1 cellular context compared by ENCODE assay signal in genomic region chr5:91383027-91383955, GRCh38.
TF ChIP-seq lines count a peak whose summit lies in the region.

TSS of gene ARRDC3 (minus strand) at chr5:91383317. CDS start at chr5:91383092, 225 bp downstream.

TF ChIP-seq in HepG2, 621 proteins besides CTCF, POLR2A, EP300 and RAD21 (continued from another document and continues in another):
- TF ChIP-seq, protein P1, sequence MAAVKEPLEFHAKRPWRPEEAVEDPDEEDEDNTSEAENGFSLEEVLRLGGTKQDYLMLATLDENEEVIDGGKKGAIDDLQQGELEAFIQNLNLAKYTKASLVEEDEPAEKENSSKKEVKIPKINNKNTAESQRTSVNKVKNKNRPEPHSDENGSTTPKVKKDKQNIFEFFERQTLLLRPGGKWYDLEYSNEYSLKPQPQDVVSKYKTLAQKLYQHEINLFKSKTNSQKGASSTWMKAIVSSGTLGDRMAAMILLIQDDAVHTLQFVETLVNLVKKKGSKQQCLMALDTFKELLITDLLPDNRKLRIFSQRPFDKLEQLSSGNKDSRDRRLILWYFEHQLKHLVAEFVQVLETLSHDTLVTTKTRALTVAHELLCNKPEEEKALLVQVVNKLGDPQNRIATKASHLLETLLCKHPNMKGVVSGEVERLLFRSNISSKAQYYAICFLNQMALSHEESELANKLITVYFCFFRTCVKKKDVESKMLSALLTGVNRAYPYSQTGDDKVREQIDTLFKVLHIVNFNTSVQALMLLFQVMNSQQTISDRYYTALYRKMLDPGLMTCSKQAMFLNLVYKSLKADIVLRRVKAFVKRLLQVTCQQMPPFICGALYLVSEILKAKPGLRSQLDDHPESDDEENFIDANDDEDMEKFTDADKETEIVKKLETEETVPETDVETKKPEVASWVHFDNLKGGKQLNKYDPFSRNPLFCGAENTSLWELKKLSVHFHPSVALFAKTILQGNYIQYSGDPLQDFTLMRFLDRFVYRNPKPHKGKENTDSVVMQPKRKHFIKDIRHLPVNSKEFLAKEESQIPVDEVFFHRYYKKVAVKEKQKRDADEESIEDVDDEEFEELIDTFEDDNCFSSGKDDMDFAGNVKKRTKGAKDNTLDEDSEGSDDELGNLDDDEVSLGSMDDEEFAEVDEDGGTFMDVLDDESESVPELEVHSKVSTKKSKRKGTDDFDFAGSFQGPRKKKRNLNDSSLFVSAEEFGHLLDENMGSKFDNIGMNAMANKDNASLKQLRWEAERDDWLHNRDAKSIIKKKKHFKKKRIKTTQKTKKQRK (IDR thresholded peaks at IDR 0.05; ENCODE audit: low read length), result no peak
- peak; percentile 65; the same call in 1 of the 2 replicates for TF ChIP-seq HOXA3 (CRISPR knock-in tag; IDR thresholded peaks at IDR 0.05)
- TF ChIP-seq DNMT1 (CRISPR knock-in tag; IDR thresholded peaks at IDR 0.05), result no peak
- TF ChIP-seq, protein P2, sequence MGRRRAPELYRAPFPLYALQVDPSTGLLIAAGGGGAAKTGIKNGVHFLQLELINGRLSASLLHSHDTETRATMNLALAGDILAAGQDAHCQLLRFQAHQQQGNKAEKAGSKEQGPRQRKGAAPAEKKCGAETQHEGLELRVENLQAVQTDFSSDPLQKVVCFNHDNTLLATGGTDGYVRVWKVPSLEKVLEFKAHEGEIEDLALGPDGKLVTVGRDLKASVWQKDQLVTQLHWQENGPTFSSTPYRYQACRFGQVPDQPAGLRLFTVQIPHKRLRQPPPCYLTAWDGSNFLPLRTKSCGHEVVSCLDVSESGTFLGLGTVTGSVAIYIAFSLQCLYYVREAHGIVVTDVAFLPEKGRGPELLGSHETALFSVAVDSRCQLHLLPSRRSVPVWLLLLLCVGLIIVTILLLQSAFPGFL (CRISPR knock-in tag; IDR thresholded peaks at IDR 0.05), result no peak
- TF ChIP-seq, protein P3, sequence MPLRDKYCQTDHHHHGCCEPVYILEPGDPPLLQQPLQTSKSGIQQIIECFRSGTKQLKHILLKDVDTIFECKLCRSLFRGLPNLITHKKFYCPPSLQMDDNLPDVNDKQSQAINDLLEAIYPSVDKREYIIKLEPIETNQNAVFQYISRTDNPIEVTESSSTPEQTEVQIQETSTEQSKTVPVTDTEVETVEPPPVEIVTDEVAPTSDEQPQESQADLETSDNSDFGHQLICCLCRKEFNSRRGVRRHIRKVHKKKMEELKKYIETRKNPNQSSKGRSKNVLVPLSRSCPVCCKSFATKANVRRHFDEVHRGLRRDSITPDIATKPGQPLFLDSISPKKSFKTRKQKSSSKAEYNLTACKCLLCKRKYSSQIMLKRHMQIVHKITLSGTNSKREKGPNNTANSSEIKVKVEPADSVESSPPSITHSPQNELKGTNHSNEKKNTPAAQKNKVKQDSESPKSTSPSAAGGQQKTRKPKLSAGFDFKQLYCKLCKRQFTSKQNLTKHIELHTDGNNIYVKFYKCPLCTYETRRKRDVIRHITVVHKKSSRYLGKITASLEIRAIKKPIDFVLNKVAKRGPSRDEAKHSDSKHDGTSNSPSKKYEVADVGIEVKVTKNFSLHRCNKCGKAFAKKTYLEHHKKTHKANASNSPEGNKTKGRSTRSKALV (CRISPR knock-in tag; IDR thresholded peaks at IDR 0.05), result no peak; the same call in 1 of the 2 replicates
- no peak for TF ChIP-seq ZNF780A (CRISPR knock-in tag; IDR thresholded peaks at IDR 0.05)
- no peak for TF ChIP-seq ARID5B (CRISPR knock-in tag; IDR thresholded peaks at IDR 0.05)
- TF ChIP-seq, protein P4, sequence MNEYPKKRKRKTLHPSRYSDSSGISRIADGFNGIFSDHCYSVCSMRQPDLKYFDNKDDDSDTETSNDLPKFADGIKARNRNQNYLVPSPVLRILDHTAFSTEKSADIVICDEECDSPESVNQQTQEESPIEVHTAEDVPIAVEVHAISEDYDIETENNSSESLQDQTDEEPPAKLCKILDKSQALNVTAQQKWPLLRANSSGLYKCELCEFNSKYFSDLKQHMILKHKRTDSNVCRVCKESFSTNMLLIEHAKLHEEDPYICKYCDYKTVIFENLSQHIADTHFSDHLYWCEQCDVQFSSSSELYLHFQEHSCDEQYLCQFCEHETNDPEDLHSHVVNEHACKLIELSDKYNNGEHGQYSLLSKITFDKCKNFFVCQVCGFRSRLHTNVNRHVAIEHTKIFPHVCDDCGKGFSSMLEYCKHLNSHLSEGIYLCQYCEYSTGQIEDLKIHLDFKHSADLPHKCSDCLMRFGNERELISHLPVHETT (CRISPR knock-in tag; conservative IDR thresholded peaks at IDR 0.05), result no peak
- no peak for TF ChIP-seq CBX5 (CRISPR knock-in tag; IDR thresholded peaks at IDR 0.05; ENCODE audit: borderline replicate concordance)
- TF ChIP-seq SAP130 (CRISPR knock-in tag; IDR thresholded peaks at IDR 0.05; ENCODE audit: low read depth), result peak; percentile 92
- TF ChIP-seq PRMT3 (CRISPR knock-in tag; IDR thresholded peaks at IDR 0.05; ENCODE audit: borderline replicate concordance, low read depth), result 0 out of 2 replicates have a peak, but pooled peaks have one; percentile 29
- TF ChIP-seq TBX2 (CRISPR knock-in tag; IDR thresholded peaks at IDR 0.05; ENCODE audit: borderline replicate concordance), result peak; percentile 69
- TF ChIP-seq SETDB1 (CRISPR knock-in tag; IDR thresholded peaks at IDR 0.05; ENCODE audit: borderline replicate concordance), result no peak
- no peak for TF ChIP-seq ZFP37 (CRISPR knock-in tag; IDR thresholded peaks at IDR 0.05; ENCODE audit: borderline replicate concordance)
- no peak for TF ChIP-seq ZNF142 (CRISPR knock-in tag; IDR thresholded peaks at IDR 0.05)
- TF ChIP-seq ZNF672 (CRISPR knock-in tag; IDR thresholded peaks at IDR 0.05), result no peak
- no peak for TF ChIP-seq BRCA1 (CRISPR knock-in tag; IDR thresholded peaks at IDR 0.05)
- no peak; the same call in 1 of the 2 replicates for TF ChIP-seq POGK (CRISPR knock-in tag; conservative IDR thresholded peaks at IDR 0.05)
- TF ChIP-seq, protein P5, sequence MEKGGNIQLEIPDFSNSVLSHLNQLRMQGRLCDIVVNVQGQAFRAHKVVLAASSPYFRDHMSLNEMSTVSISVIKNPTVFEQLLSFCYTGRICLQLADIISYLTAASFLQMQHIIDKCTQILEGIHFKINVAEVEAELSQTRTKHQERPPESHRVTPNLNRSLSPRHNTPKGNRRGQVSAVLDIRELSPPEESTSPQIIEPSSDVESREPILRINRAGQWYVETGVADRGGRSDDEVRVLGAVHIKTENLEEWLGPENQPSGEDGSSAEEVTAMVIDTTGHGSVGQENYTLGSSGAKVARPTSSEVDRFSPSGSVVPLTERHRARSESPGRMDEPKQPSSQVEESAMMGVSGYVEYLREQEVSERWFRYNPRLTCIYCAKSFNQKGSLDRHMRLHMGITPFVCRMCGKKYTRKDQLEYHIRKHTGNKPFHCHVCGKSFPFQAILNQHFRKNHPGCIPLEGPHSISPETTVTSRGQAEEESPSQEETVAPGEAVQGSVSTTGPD (CRISPR knock-in tag; IDR thresholded peaks at IDR 0.05), result no peak
- TF ChIP-seq ZNF484 (CRISPR knock-in tag; IDR thresholded peaks at IDR 0.05; ENCODE audit: borderline replicate concordance, low read depth), result no peak
- no peak for TF ChIP-seq TRIM24 (CRISPR knock-in tag; IDR thresholded peaks at IDR 0.05)
- TF ChIP-seq ATM (IDR thresholded peaks at IDR 0.05; ENCODE audit: borderline replicate concordance), result no peak
- peak; percentile 71 for TF ChIP-seq THAP11 (CRISPR knock-in tag; IDR thresholded peaks at IDR 0.05)
- TF ChIP-seq ZNF264 (CRISPR knock-in tag; IDR thresholded peaks at IDR 0.05), result no peak; the same call in 1 of the 2 replicates
- TF ChIP-seq, protein P6, sequence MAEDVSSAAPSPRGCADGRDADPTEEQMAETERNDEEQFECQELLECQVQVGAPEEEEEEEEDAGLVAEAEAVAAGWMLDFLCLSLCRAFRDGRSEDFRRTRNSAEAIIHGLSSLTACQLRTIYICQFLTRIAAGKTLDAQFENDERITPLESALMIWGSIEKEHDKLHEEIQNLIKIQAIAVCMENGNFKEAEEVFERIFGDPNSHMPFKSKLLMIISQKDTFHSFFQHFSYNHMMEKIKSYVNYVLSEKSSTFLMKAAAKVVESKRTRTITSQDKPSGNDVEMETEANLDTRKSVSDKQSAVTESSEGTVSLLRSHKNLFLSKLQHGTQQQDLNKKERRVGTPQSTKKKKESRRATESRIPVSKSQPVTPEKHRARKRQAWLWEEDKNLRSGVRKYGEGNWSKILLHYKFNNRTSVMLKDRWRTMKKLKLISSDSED (CRISPR knock-in tag; IDR thresholded peaks at IDR 0.05), result no peak
- TF ChIP-seq SIX4 (CRISPR knock-in tag; IDR thresholded peaks at IDR 0.05), result no peak
- no peak; the same call in 1 of the 2 replicates for TF ChIP-seq DMAP1 (CRISPR knock-in tag; IDR thresholded peaks at IDR 0.05)
- TF ChIP-seq PCBP1 (IDR thresholded peaks at IDR 0.05; ENCODE audit: borderline replicate concordance, low read depth, low read length), result no peak
- TF ChIP-seq RNF2 (conservative IDR thresholded peaks at IDR 0.05; ENCODE audit: low read depth), result no peak
- TF ChIP-seq CBFB (CRISPR knock-in tag; IDR thresholded peaks at IDR 0.05), result no peak
- TF ChIP-seq CREBL2 (CRISPR knock-in tag; IDR thresholded peaks at IDR 0.05; ENCODE audit: borderline replicate concordance), result no peak
- TF ChIP-seq ZBTB7B (CRISPR knock-in tag; IDR thresholded peaks at IDR 0.05), result no peak
- TF ChIP-seq PAX8 (CRISPR knock-in tag; IDR thresholded peaks at IDR 0.05; ENCODE audit: borderline replicate concordance), result peak; percentile 93; the same call in 1 of the 2 replicates
- TF ChIP-seq ZNF782 (CRISPR knock-in tag; IDR thresholded peaks at IDR 0.05; ENCODE audit: borderline replicate concordance), result peak; percentile 73; the same call in 1 of the 2 replicates
- TF ChIP-seq SRY (CRISPR knock-in tag; IDR thresholded peaks at IDR 0.05), result no peak
- no peak for TF ChIP-seq MAFK (conservative IDR thresholded peaks at IDR 0.05 in 1 of 2, IDR thresholded peaks at IDR 0.05 in 1 of 2; ENCODE audit: low read length in 2 of 2)
